ENCODE assay signal across 26 cellular contexts in genomic region chr4:8541981-8542715, GRCh38. TPM values are rescaled to one million over a fixed set of nuclear protein-coding genes. Genes with fewer than 3 reads are reported as not detected.
"Had no signal": no experiment of that assay in that cellular context is flagged by ENCODE, and none has a peak within 500 bp of the region (broad histone marks: within the 10 kb centered on the region; RNA-seq: fewer than 3 reads in every experiment).

No MANE protein-coding gene starts in this region.

- H3K27me3 ChIP-seq: breast epithelium, uterus had no signal

- H3K36me3 ChIP-seq: breast epithelium, esophagus muscularis mucosa, lower lobe of right lung, prostate gland, uterus, WERI-Rb-1 had no signal

- H3K4me1 ChIP-seq: breast epithelium, uterus had no signal

- H3K4me3 ChIP-seq: breast epithelium, coronary artery, esophagus muscularis mucosa, lower lobe of right lung, prostate gland, uterus had no signal

- ATAC-seq: activated CD8-positive, alpha-beta T cell treated with anti-CD3 and anti-CD28 coated beads, Interleukin-2, amount 10 ng/mL, durations not matched to agents 7 days and 5 days; left colon; lower lobe of right lung; naive thymus-derived CD4-positive, alpha-beta T cell; right cardiac atrium; stimulated activated naive CD8-positive, alpha-beta T cell treated with anti-CD3 and anti-CD28 coated beads, Interleukin-15, Interleukin-2, amounts not matched to agents 100 U/mL and 50 U/mL, for 24 hours; T-cell had no signal

- FAIRE-seq: frontal cortex, TTC549 had no signal

- H3K27ac ChIP-seq: breast epithelium, coronary artery, esophagus muscularis mucosa, lower lobe of right lung, prostate gland, uterus, WERI-Rb-1 had no signal

- H3K9me3 ChIP-seq: breast epithelium, esophagus muscularis mucosa, lower lobe of right lung, prostate gland, uterus had no signal

- DNase-seq: activated CD4-positive, alpha-beta T cell treated with anti-CD3 and anti-CD28 coated beads for 1 hour; activated CD4-positive, alpha-beta T cell treated with anti-CD3 and anti-CD28 coated beads, Interleukin-2, amount 50 U/mL, for 1 hour; activated CD8-positive, alpha-beta T cell treated with anti-CD3 and anti-CD28 coated beads, Interleukin-2, amount 10 ng/mL, durations not matched to agents 7 days and 5 days; activated naive CD4-positive, alpha-beta T cell treated with anti-CD3 and anti-CD28 coated beads for 36 hours; activated naive CD8-positive, alpha-beta T cell treated with anti-CD3 and anti-CD28 coated beads, Interleukin-2, amount 10 ng/mL, durations not matched to agents 7 days and 5 days; amniotic stem cell; hippocampal formation; lower lobe of right lung; naive thymus-derived CD4-positive, alpha-beta T cell; right cardiac atrium; stimulated activated CD4-positive, alpha-beta T cell treated with anti-CD3 and anti-CD28 coated beads, Interleukin-12 subunit alpha, Interleukin-12 subunit beta, amount 100 ng/mL, for 4 hours; stimulated activated CD4-positive, alpha-beta T cell treated with anti-CD3 and anti-CD28 coated beads, Interleukin-4, amount 100 ng/mL, for 4 hours; stimulated activated naive CD8-positive, alpha-beta T cell treated with anti-CD3 and anti-CD28 coated beads, Interleukin-15, Interleukin-2, amounts not matched to agents 100 U/mL and 50 U/mL, for 24 hours; T-cell; uterus; WERI-Rb-1 had no signal

RNA-seq across cellular contexts. Expression of gene GPR78, which starts 38.0 kb away (rescaled TPM):
- total RNA-seq: activated CD8-positive, alpha-beta T cell treated with anti-CD3 and anti-CD28 coated beads, Interleukin-2, amount 10 ng/mL, durations not matched to agents 7 days and 5 days; activated naive CD4-positive, alpha-beta T cell treated with anti-CD3 and anti-CD28 coated beads for 36 hours; activated naive CD8-positive, alpha-beta T cell treated with anti-CD3 and anti-CD28 coated beads, Interleukin-2, amount 10 ng/mL, durations not matched to agents 7 days and 5 days; activated T-helper 2 cell treated with anti-CD3 and anti-CD28 coated beads, Interferon-gamma antibody, Interleukin-2, Interleukin-4, amounts not matched to agents 10 μg/mL and 5 μg/mL and 100 μg/mL, durations not matched to agents 14 hours and 24 hours and 36 hours; esophagus muscularis mucosa; naive thymus-derived CD4-positive, alpha-beta T cell; neural crest cell; subcutaneous adipose tissue; T-cell had no signal
- polyA plus RNA-seq: naive thymus-derived CD4-positive, alpha-beta T cell had no signal

RNA-seq across cellular contexts. Expression of gene CPZ, which starts 50.4 kb away (rescaled TPM):
- total RNA-seq: activated naive CD4-positive, alpha-beta T cell treated with anti-CD3 and anti-CD28 coated beads for 36 hours; activated naive CD8-positive, alpha-beta T cell treated with anti-CD3 and anti-CD28 coated beads, Interleukin-2, amount 10 ng/mL, durations not matched to agents 7 days and 5 days; activated T-helper 2 cell treated with anti-CD3 and anti-CD28 coated beads, Interferon-gamma antibody, Interleukin-2, Interleukin-4, amounts not matched to agents 10 μg/mL and 5 μg/mL and 100 μg/mL, durations not matched to agents 14 hours and 24 hours and 36 hours; naive thymus-derived CD4-positive, alpha-beta T cell; neural crest cell had no signal
- polyA plus RNA-seq: naive thymus-derived CD4-positive, alpha-beta T cell had no signal
